10 cellular contexts compared by ENCODE assay signal in genomic region chr3:45592405-45592804, GRCh38. TPM values are rescaled to one million over a fixed set of nuclear protein-coding genes. Genes with fewer than 3 reads are reported as not detected.
DNase-seq lines count a peak whose midpoint lies in the region; ATAC-seq and TF ChIP-seq lines count a peak whose summit lies in the region.
"Had no signal": no experiment of that assay in that cellular context is flagged by ENCODE, and none has a peak within 500 bp of the region (broad histone marks: within the 10 kb centered on the region; RNA-seq: fewer than 3 reads in every experiment).

No MANE protein-coding gene starts in this region.

- peaks cover 42% of the 10 kb centered on the region for H3K79me2 ChIP-seq in DND-41 (ENCODE audit: insufficient read depth, low read length)

- H3K27ac Mint-ChIP-seq in activated T-helper 2 cell treated with anti-CD3 and anti-CD28 coated beads, Interferon-gamma antibody, Interleukin-2, Interleukin-4, amounts not matched to agents 10 μg/mL and 5 μg/mL and 100 μg/mL, durations not matched to agents 14 hours and 24 hours and 36 hours: peak overlapping the region; percentile 84
- H3K27ac Mint-ChIP-seq in naive thymus-derived CD8-positive, alpha-beta T cell: peak overlapping the region in 8 of 10 donors; percentile 6 to 95 (median 75)

- intact Hi-C loops in activated T-helper 2 cell treated with anti-CD3 and anti-CD28 coated beads, Interferon-gamma antibody, Interleukin-2, Interleukin-4, amounts not matched to agents 10 μg/mL and 5 μg/mL and 100 μg/mL, durations not matched to agents 14 hours and 24 hours and 36 hours (cut with micrococcal nuclease): loop anchor here (5.0 kb wide), 2 partner anchors 40 to 65 kb away; no protein-coding TSS in a partner anchor

- ATAC-seq in DND-41 (ENCODE audit: insufficient read depth, low read depth): no peak
- no peak for ATAC-seq in naive thymus-derived CD8-positive, alpha-beta T cell
- ATAC-seq in activated CD4-positive, CD25-positive, alpha-beta regulatory T cell treated with anti-CD3 and anti-CD28 coated beads, Interleukin-2, amount 50 U/mL, for 24 hours: no peak

- H3K9ac ChIP-seq in BLaER1 (no peak overlapping the region), DND-41 (ENCODE audit: low read depth, low read length) (0 out of 2 replicates have a peak overlapping the region, but pooled peaks have one; percentile 88)

- peaks cover 14% of the 10 kb centered on the region for H3K27me3 Mint-ChIP-seq in activated T-helper 2 cell treated with anti-CD3 and anti-CD28 coated beads, Interferon-gamma antibody, Interleukin-2, Interleukin-4, amounts not matched to agents 10 μg/mL and 5 μg/mL and 100 μg/mL, durations not matched to agents 14 hours and 24 hours and 36 hours (ENCODE audit: low read depth)
- H3K27me3 Mint-ChIP-seq in naive thymus-derived CD8-positive, alpha-beta T cell: no peaks in the 10 kb centered on the region

- no peak overlapping the region for H3K27ac ChIP-seq in BLaER1
- no peak overlapping the region for H3K27ac ChIP-seq in DND-41 (ENCODE audit: low read length)

- H3K27me3 ChIP-seq in BLaER1 (no peaks in the 10 kb centered on the region), DND-41 (ENCODE audit: insufficient read depth, low read length, poor library complexity) (no peaks in the 10 kb centered on the region)

- H3K36me3 ChIP-seq in BLaER1: no peaks in the 10 kb centered on the region; the same call in 1 of the 2 replicates
- H3K36me3 ChIP-seq in DND-41 (ENCODE audit: insufficient read depth, low read length): peaks cover 17% of the 10 kb centered on the region; the same call in 1 of the 2 replicates

- peak overlapping the region; percentile 73 for H3K4me3 Mint-ChIP-seq in activated T-helper 2 cell treated with anti-CD3 and anti-CD28 coated beads, Interferon-gamma antibody, Interleukin-2, Interleukin-4, amounts not matched to agents 10 μg/mL and 5 μg/mL and 100 μg/mL, durations not matched to agents 14 hours and 24 hours and 36 hours (ENCODE audit: low read depth)
- H3K4me3 Mint-ChIP-seq in naive thymus-derived CD8-positive, alpha-beta T cell: peak overlapping the region; percentile 43 to 93 (median 85)

- peaks cover 22% of the 10 kb centered on the region for H3K36me3 Mint-ChIP-seq in activated T-helper 2 cell treated with anti-CD3 and anti-CD28 coated beads, Interferon-gamma antibody, Interleukin-2, Interleukin-4, amounts not matched to agents 10 μg/mL and 5 μg/mL and 100 μg/mL, durations not matched to agents 14 hours and 24 hours and 36 hours (ENCODE audit: low read depth)
- H3K36me3 Mint-ChIP-seq in naive thymus-derived CD8-positive, alpha-beta T cell: peaks cover 0 to 2% (median 0%) of the 10 kb centered on the region in 3 donors
- H3K36me3 Mint-ChIP-seq: mesothelial cell of epicardium had no signal

- peaks cover 13% of the 10 kb centered on the region for H3K9me3 ChIP-seq in BLaER1
- H3K9me3 ChIP-seq in DND-41 (ENCODE audit: insufficient read depth, low read length, severe bottlenecking): peaks cover 2% of the 10 kb centered on the region

- DNase-seq in DND-41 (no peak), mesenteric fat pad (ENCODE audit: low spot score) (no peak), NCI-H146 treated with DMSO at 0.1 percent for 48 hours (lab: John Stamatoyannopoulos, UW; ENCODE audit: unreplicated experiment) (no peak), occipital lobe (lab: John Stamatoyannopoulos, UW) (no peak)
- DNase-seq in activated T-helper 2 cell treated with anti-CD3 and anti-CD28 coated beads, Interferon-gamma antibody, Interleukin-2, Interleukin-4, amounts not matched to agents 10 μg/mL and 5 μg/mL and 100 μg/mL, durations not matched to agents 14 hours and 24 hours and 36 hours (ENCODE audit: low spot score): no peak
- DNase-seq in naive thymus-derived CD8-positive, alpha-beta T cell: no peak

- POLR2A ChIA-PET in naive thymus-derived CD8-positive, alpha-beta T cell (lab: Charles Lee): no interaction called here

- H4K20me1 ChIP-seq in BLaER1: peaks cover 29% of the 10 kb centered on the region
- H4K20me1 ChIP-seq in DND-41 (ENCODE audit: insufficient read depth, low read length): peaks cover 24% of the 10 kb centered on the region

- no peaks in the 10 kb centered on the region for H3K9me3 Mint-ChIP-seq in activated T-helper 2 cell treated with anti-CD3 and anti-CD28 coated beads, Interferon-gamma antibody, Interleukin-2, Interleukin-4, amounts not matched to agents 10 μg/mL and 5 μg/mL and 100 μg/mL, durations not matched to agents 14 hours and 24 hours and 36 hours
- no peaks in the 10 kb centered on the region for H3K9me3 Mint-ChIP-seq in naive thymus-derived CD8-positive, alpha-beta T cell
- H3K9me3 Mint-ChIP-seq: activated naive CD8-positive, alpha-beta T cell treated with anti-CD3 and anti-CD28 coated beads, Interleukin-2, amount 10 ng/mL, durations not matched to agents 7 days and 5 days; mesothelial cell of epicardium had no signal

- H2AFZ ChIP-seq in DND-41 (ENCODE audit: low read depth, low read length): no peak overlapping the region

- peak overlapping the region; percentile 100 for H3K4me2 ChIP-seq in BLaER1
- no peak overlapping the region for H3K4me2 ChIP-seq in DND-41 (ENCODE audit: insufficient read depth, low read length)

- H3K4me3 ChIP-seq in BLaER1 (no peak overlapping the region), DND-41 (ENCODE audit: low read depth in 1 of 2, low read length in 2 of 2) (no peak overlapping the region)

- H3K4me1 ChIP-seq in BLaER1: peaks cover 41% of the 10 kb centered on the region
- H3K4me1 ChIP-seq in DND-41 (ENCODE audit: insufficient read depth, low read length): peaks cover 46% of the 10 kb centered on the region

- TF ChIP-seq CTCF in DND-41 (IDR thresholded peaks at IDR 0.05; ENCODE audit: borderline replicate concordance, extremely low read depth, low read length, poor library complexity, severe bottlenecking): no peak

- H3K4me1 Mint-ChIP-seq in activated T-helper 2 cell treated with anti-CD3 and anti-CD28 coated beads, Interferon-gamma antibody, Interleukin-2, Interleukin-4, amounts not matched to agents 10 μg/mL and 5 μg/mL and 100 μg/mL, durations not matched to agents 14 hours and 24 hours and 36 hours (ENCODE audit: low read depth): peaks cover 37% of the 10 kb centered on the region
- peaks cover 17 to 47% (median 41%) of the 10 kb centered on the region in 4 donors for H3K4me1 Mint-ChIP-seq in naive thymus-derived CD8-positive, alpha-beta T cell

RNA-seq across cellular contexts. Expression of gene LIMD1, which starts 2.1 kb away (rescaled TPM):
- 42.3 and 43.2 TPM in 2 replicates for total RNA-seq in activated T-helper 2 cell treated with anti-CD3 and anti-CD28 coated beads, Interferon-gamma antibody, Interleukin-2, Interleukin-4, amounts not matched to agents 10 μg/mL and 5 μg/mL and 100 μg/mL, durations not matched to agents 14 hours and 24 hours and 36 hours
- 10 to 100 TPM; 29.3 to 30.4 TPM for total RNA-seq in naive thymus-derived CD8-positive, alpha-beta T cell
- polyA plus RNA-seq in naive thymus-derived CD8-positive, alpha-beta T cell: 1 to 10 TPM; 4.2 to 6.0 (median 4.6) TPM
- total RNA-seq in mesenteric fat pad (26.5 TPM), occipital lobe (6.7 TPM)
